8 cellular contexts compared by ENCODE assay signal in genomic region chr1:37515185-37516034, GRCh38. TPM values are rescaled to one million over a fixed set of nuclear protein-coding genes. Genes with fewer than 3 reads are reported as not detected.
A peak's percentile ranks its signal among the peaks of the same experiment; 100 is the strongest.
DNase-seq lines count a peak whose midpoint lies in the region; ATAC-seq lines count a peak whose summit lies in the region.

No MANE protein-coding gene starts in this region.

- H3K27me3 Mint-ChIP-seq in activated CD4-positive, alpha-beta T cell treated with anti-CD3 and anti-CD28 coated beads for 36 hours: no peaks in the 10 kb centered on the region
- no peaks in the 10 kb centered on the region for H3K27me3 Mint-ChIP-seq in activated naive CD8-positive, alpha-beta T cell

- H3K36me3 ChIP-seq in thymus (ENCODE audit: control insufficient read depth, insufficient read depth): peaks cover 4% of the 10 kb centered on the region

- no peaks in the 10 kb centered on the region for H3K9me3 ChIP-seq in thymus (ENCODE audit: control insufficient read depth)

- H3K4me1 Mint-ChIP-seq in activated CD4-positive, alpha-beta T cell treated with anti-CD3 and anti-CD28 coated beads for 36 hours: peaks cover 45% of the 10 kb centered on the region
- H3K4me1 Mint-ChIP-seq in activated naive CD8-positive, alpha-beta T cell (ENCODE audit: low read depth): peaks cover 54% of the 10 kb centered on the region

- peaks cover 9% of the 10 kb centered on the region for H3K4me1 ChIP-seq in thymus (ENCODE audit: control insufficient read depth, insufficient read depth, low read length)

- ATAC-seq in activated CD4-positive, alpha-beta T cell treated with anti-CD3 and anti-CD28 coated beads for 36 hours: no peak
- ATAC-seq in GM21526 (IDR thresholded peaks at IDR 0.05; ENCODE audit: low FRiP score, unreplicated experiment): no peak

- H3K9me3 Mint-ChIP-seq in activated CD4-positive, alpha-beta T cell treated with anti-CD3 and anti-CD28 coated beads for 36 hours (ENCODE audit: low read depth): no peaks in the 10 kb centered on the region
- H3K9me3 Mint-ChIP-seq in activated naive CD8-positive, alpha-beta T cell (ENCODE audit: low read depth): no peaks in the 10 kb centered on the region

- intact Hi-C loops in activated CD4-positive, alpha-beta T cell treated with anti-CD3 and anti-CD28 coated beads for 36 hours (cut with DNase I, micrococcal nuclease): loop anchor here in 1 of 2 experiments (1.0 to 2.0 kb wide), 3 partner anchors 80 to 1051 kb away; partner anchors contain the start of genes GNL2, MRPS15 and UTP11

- H3K27me3 ChIP-seq in layer of hippocampus (ENCODE audit: control insufficient read depth, insufficient read depth, low read length): no peaks in the 10 kb centered on the region
- H3K27me3 ChIP-seq in thymus (ENCODE audit: control insufficient read depth, insufficient read depth): no peaks in the 10 kb centered on the region

- H3K36me3 Mint-ChIP-seq in activated CD4-positive, alpha-beta T cell treated with anti-CD3 and anti-CD28 coated beads for 36 hours (ENCODE audit: low read depth): peaks cover 22% of the 10 kb centered on the region
- H3K36me3 Mint-ChIP-seq in activated naive CD8-positive, alpha-beta T cell: peaks cover 2% of the 10 kb centered on the region

- CTCF ChIA-PET in activated CD4-positive, alpha-beta T cell treated with anti-CD3 and anti-CD28 coated beads for 36 hours (lab: Charles Lee): interaction anchor here (0.6 to 3.7 kb wide), 24 partner anchors 9 to 174 kb away, joined by 3 to 21 read pairs (median 4); partner anchors contain the start of genes SNIP1 and ZC3H12A

- H3K27ac Mint-ChIP-seq in activated CD4-positive, alpha-beta T cell treated with anti-CD3 and anti-CD28 coated beads for 36 hours: peak overlapping the region; percentile 93
- peak overlapping the region; percentile 98 for H3K27ac Mint-ChIP-seq in activated naive CD8-positive, alpha-beta T cell

- no peak for DNase-seq in activated CD4-positive, alpha-beta T cell treated with anti-CD3 and anti-CD28 coated beads for 36 hours
- DNase-seq in activated CD4-positive, alpha-beta T cell treated with anti-CD3 and anti-CD28 coated beads, Interleukin-2, amount 50 U/mL, for 1 hour: no peak
- DNase-seq in NCI-H1092 (lab: John Stamatoyannopoulos, UW): no peak
- DNase-seq in RPMI8226: no peak

- H3K27ac ChIP-seq in layer of hippocampus (ENCODE audit: low read depth, low read length) (peak overlapping the region; percentile 92), thymus (ENCODE audit: low read depth) (peak overlapping the region; percentile 95)

- H3K4me3 ChIP-seq in thymus (ENCODE audit: low read length): peak overlapping the region; percentile 89

- 81% methylated on average over 18 of the region's 18 CpGs for WGBS in thymus

- POLR2A ChIA-PET in activated CD4-positive, alpha-beta T cell treated with anti-CD3 and anti-CD28 coated beads for 36 hours (lab: Charles Lee): interaction anchor here (1.0 to 3.1 kb wide), 4 partner anchors 38 to 175 kb away, joined by 6 to 13 read pairs (median 7); partner anchors contain the start of gene SNIP1

- peak overlapping the region; percentile 87 for H3K4me3 Mint-ChIP-seq in activated CD4-positive, alpha-beta T cell treated with anti-CD3 and anti-CD28 coated beads for 36 hours
- peak overlapping the region; percentile 93 for H3K4me3 Mint-ChIP-seq in activated naive CD8-positive, alpha-beta T cell

RNA-seq across cellular contexts. Expression of gene MEAF6, which starts 0.8 kb away (rescaled TPM):
- 10 to 100 TPM; 66.8 to 72.2 TPM for total RNA-seq in activated CD4-positive, alpha-beta T cell treated with anti-CD3 and anti-CD28 coated beads for 36 hours
- polyA plus RNA-seq in thymus: 107 TPM

RNA-seq across cellular contexts. Expression of gene SNIP1, which starts 38.7 kb away (rescaled TPM):
- total RNA-seq in activated CD4-positive, alpha-beta T cell treated with anti-CD3 and anti-CD28 coated beads for 36 hours: 10 to 100 TPM; 18.7 to 21.3 TPM
- 9.9 TPM for polyA plus RNA-seq in thymus

RNA-seq across cellular contexts. Expression of gene ZC3H12A, which starts 41.0 kb away (rescaled TPM):
- 10 to 100 TPM; 29.7 to 31.2 TPM for total RNA-seq in activated CD4-positive, alpha-beta T cell treated with anti-CD3 and anti-CD28 coated beads for 36 hours
- polyA plus RNA-seq in thymus: 11.7 TPM

RNA-seq across cellular contexts. Expression of gene DNALI1, which starts 41.3 kb away (rescaled TPM):
- total RNA-seq in activated CD4-positive, alpha-beta T cell treated with anti-CD3 and anti-CD28 coated beads for 36 hours: under 1 TPM in 1 of 2 experiments, not detected in 1; 0.16 TPM
- polyA plus RNA-seq in thymus: 2.1 TPM
